ENCODE assay signal across 17 cellular contexts in genomic region chr1:230286890-230287269, GRCh38.
A peak's percentile ranks its signal among the peaks of the same experiment; 100 is the strongest.
DNase-seq lines count a peak whose midpoint lies in the region; ATAC-seq, FAIRE-seq and TF ChIP-seq lines count a peak whose summit lies in the region.
"Had no signal": no experiment of that assay in that cellular context is flagged by ENCODE, and none has a peak within 500 bp of the region (broad histone marks: within the 10 kb centered on the region; RNA-seq: fewer than 3 reads in every experiment).

No MANE protein-coding gene starts in this region.

- no peak overlapping the region for H3K9ac ChIP-seq in K562 (ENCODE audit: insufficient read depth in 1 of 2, low read depth in 2 of 2, low read length in 2 of 2)
- H3K9ac ChIP-seq in neuronal stem cell (ENCODE audit: low read depth, low read length, poor library complexity): no peak overlapping the region

- H3K36me3 Mint-ChIP-seq in natural killer cell treated with Interleukin-12 subunit alpha and Interleukin-12 subunit beta and Interleukin-15 and Interleukin-18, amount 100 ng/mL, for 72 hours: no peaks in the 10 kb centered on the region
- no peaks in the 10 kb centered on the region for H3K36me3 Mint-ChIP-seq in natural killer cell
- peaks cover 16 to 32% of the 10 kb centered on the region in 2 donors for H3K36me3 Mint-ChIP-seq in stimulated activated naive B cell treated with anti-CD40 and anti-IgM and Interleukin-4, amounts not matched to agents 10 μg/mL and 1 μg/mL and 100 μg/mL, for 72 hours
- no peaks in the 10 kb centered on the region for H3K36me3 Mint-ChIP-seq in T-helper 2 cell treated with Interferon-gamma antibody and Interleukin-4, amounts not matched to agents 5 μg/mL and 100 μg/mL, for 36 hours (ENCODE audit: low read depth)
- H3K36me3 Mint-ChIP-seq: CD4-positive, CD25-positive, alpha-beta regulatory T cell had no signal

- peak; percentile 39 for DNase-seq in natural killer cell treated with Interleukin-12 subunit alpha and Interleukin-12 subunit beta and Interleukin-15 and Interleukin-18, amount 100 ng/mL, for 72 hours (ENCODE audit: low spot score)
- DNase-seq in natural killer cell (no peak), K562 (ENCODE audit: extremely low read depth in 1 of 4, low spot score in 3 of 4) (no peak), neuronal stem cell (ENCODE audit: low spot score) (no peak)
- no peak for DNase-seq in stimulated activated naive B cell treated with anti-CD40 and anti-IgM and Interleukin-4, amounts not matched to agents 10 μg/mL and 1 μg/mL and 100 μg/mL, for 72 hours
- no peak for DNase-seq in T-helper 2 cell treated with Interferon-gamma antibody and Interleukin-4, amounts not matched to agents 5 μg/mL and 100 μg/mL, for 36 hours (ENCODE audit: low spot score)
- DNase-seq: CD4-positive, CD25-positive, alpha-beta regulatory T cell; DMS79 treated with DMSO at 0.1 percent for 48 hours; GOT3; Kasumi-1; NCI-H1417; NCI-H187 treated with DMSO at 0.1 percent for 48 hours; OCI-M1 had no signal

- no peak overlapping the region for H2BK12ac ChIP-seq in neuronal stem cell (ENCODE audit: low read length)

- no peak for TF ChIP-seq RAD21 in K562 (CRISPR knock-in tag; conservative IDR thresholded peaks at IDR 0.05 in 1 of 2, IDR thresholded peaks at IDR 0.05 in 1 of 2)

- H3K27ac ChIP-seq in K562 (ENCODE audit: extremely low read depth, low read depth, low read length) (no peak overlapping the region), neuronal stem cell (replicated peaks; ENCODE audit: low read length) (no peak overlapping the region)
- H3K27ac ChIP-seq: SJSA1 had no signal

- no peak overlapping the region for H3K18ac ChIP-seq in neuronal stem cell (ENCODE audit: low read length)

- TF ChIP-seq EP300 in K562 (IDR thresholded peaks at IDR 0.05; ENCODE audit: low read length): no peak

- H3K27me3 Mint-ChIP-seq in natural killer cell treated with Interleukin-12 subunit alpha and Interleukin-12 subunit beta and Interleukin-15 and Interleukin-18, amount 100 ng/mL, for 72 hours: peaks cover 0 to 5% of the 10 kb centered on the region in 2 donors
- H3K27me3 Mint-ChIP-seq in natural killer cell (ENCODE audit: low read depth in 2 of 2): peaks cover 0 to 3% of the 10 kb centered on the region in 2 donors
- no peaks in the 10 kb centered on the region for H3K27me3 Mint-ChIP-seq in stimulated activated naive B cell treated with anti-CD40 and anti-IgM and Interleukin-4, amounts not matched to agents 10 μg/mL and 1 μg/mL and 100 μg/mL, for 72 hours
- H3K27me3 Mint-ChIP-seq in T-helper 2 cell treated with Interferon-gamma antibody and Interleukin-4, amounts not matched to agents 5 μg/mL and 100 μg/mL, for 36 hours (ENCODE audit: low read depth): peaks cover 9% of the 10 kb centered on the region

- TF ChIP-seq CTCF in natural killer cell (IDR thresholded peaks at IDR 0.05) (no peak), K562 (IDR thresholded peaks at IDR 0.05 in 2 of 3, conservative IDR thresholded peaks at IDR 0.05 in 1 of 3; ENCODE audit: insufficient read depth in 2 of 3, low read depth in 1 of 3, low read length in 3 of 3) (no peak)

- no peak overlapping the region for H3K14ac ChIP-seq in neuronal stem cell (ENCODE audit: low read length)

- H3K4me3 ChIP-seq in K562 (no peak overlapping the region), neuronal stem cell (ENCODE audit: low read length in 2 of 2) (no peak overlapping the region)
- H3K4me3 ChIP-seq: GM12878, SJSA1 had no signal

- H3K4ac ChIP-seq in neuronal stem cell (ENCODE audit: low read length): no peak overlapping the region

- no peak overlapping the region for H3K4me3 Mint-ChIP-seq in natural killer cell treated with Interleukin-12 subunit alpha and Interleukin-12 subunit beta and Interleukin-15 and Interleukin-18, amount 100 ng/mL, for 72 hours
- H3K4me3 Mint-ChIP-seq in natural killer cell: no peak overlapping the region
- no peak overlapping the region for H3K4me3 Mint-ChIP-seq in stimulated activated naive B cell treated with anti-CD40 and anti-IgM and Interleukin-4, amounts not matched to agents 10 μg/mL and 1 μg/mL and 100 μg/mL, for 72 hours
- no peak overlapping the region for H3K4me3 Mint-ChIP-seq in T-helper 2 cell treated with Interferon-gamma antibody and Interleukin-4, amounts not matched to agents 5 μg/mL and 100 μg/mL, for 36 hours
- H3K4me3 Mint-ChIP-seq: CD4-positive, CD25-positive, alpha-beta regulatory T cell had no signal

- no TSS peak for BruUV-seq in K562 (replicated peaks; lab: Mats Ljungman, UMichigan)

- FAIRE-seq in K562 (lab: Jason Lieb, UNC): no peak
- FAIRE-seq: GM12878 had no signal

- H3K9me1 ChIP-seq in K562 (ENCODE audit: control insufficient read depth, insufficient read depth, low read length): no peaks in the 10 kb centered on the region

- H2BK5ac ChIP-seq in neuronal stem cell (ENCODE audit: low read length): no peak overlapping the region

- CTCF ChIA-PET in K562 (lab: Yijun Ruan, JAX; ENCODE audit: low intra/inter-chr PET ratio): no interaction called here

- H3K4me1 Mint-ChIP-seq in natural killer cell treated with Interleukin-12 subunit alpha and Interleukin-12 subunit beta and Interleukin-15 and Interleukin-18, amount 100 ng/mL, for 72 hours (ENCODE audit: low read depth in 2 of 2): peaks cover 3 to 5% of the 10 kb centered on the region in 2 donors
- peaks cover under 1 to 6% of the 10 kb centered on the region in 2 donors for H3K4me1 Mint-ChIP-seq in natural killer cell
- H3K4me1 Mint-ChIP-seq in stimulated activated naive B cell treated with anti-CD40 and anti-IgM and Interleukin-4, amounts not matched to agents 10 μg/mL and 1 μg/mL and 100 μg/mL, for 72 hours: peaks cover 31 to 73% of the 10 kb centered on the region in 2 donors
- H3K4me1 Mint-ChIP-seq in T-helper 2 cell treated with Interferon-gamma antibody and Interleukin-4, amounts not matched to agents 5 μg/mL and 100 μg/mL, for 36 hours (ENCODE audit: low read depth): peaks cover 5% of the 10 kb centered on the region

- H4K20me1 ChIP-seq in K562 (replicated peaks; ENCODE audit: control insufficient read depth, insufficient read depth, low read length): peaks cover 12% of the 10 kb centered on the region

- in situ Hi-C loops in K562 (cut with MboI): no loop called here

- intact Hi-C loops in natural killer cell (cut with micrococcal nuclease): no loop called here
- intact Hi-C loops in K562 (cut with micrococcal nuclease): no loop called here

- no peak overlapping the region for H3K27ac Mint-ChIP-seq in natural killer cell treated with Interleukin-12 subunit alpha and Interleukin-12 subunit beta and Interleukin-15 and Interleukin-18, amount 100 ng/mL, for 72 hours
- no peak overlapping the region for H3K27ac Mint-ChIP-seq in natural killer cell
- peak overlapping the region; percentile 60 for H3K27ac Mint-ChIP-seq in stimulated activated naive B cell treated with anti-CD40 and anti-IgM and Interleukin-4, amounts not matched to agents 10 μg/mL and 1 μg/mL and 100 μg/mL, for 72 hours
- no peak overlapping the region for H3K27ac Mint-ChIP-seq in T-helper 2 cell treated with Interferon-gamma antibody and Interleukin-4, amounts not matched to agents 5 μg/mL and 100 μg/mL, for 36 hours
- H3K27ac Mint-ChIP-seq: CD4-positive, CD25-positive, alpha-beta regulatory T cell had no signal

- H3K36me3 ChIP-seq in K562 (ENCODE audit: control insufficient read depth, insufficient read depth, low read length) (no peaks in the 10 kb centered on the region), neuronal stem cell (replicated peaks in 1 of 2; ENCODE audit: control insufficient read depth in 2 of 2, insufficient read depth in 2 of 2, low read length in 2 of 2) (peaks cover 0 to 2% of the 10 kb centered on the region in 2 donors)
- H3K36me3 ChIP-seq: SJSA1 had no signal

- H3K4me1 ChIP-seq in K562 (replicated peaks in 1 of 2; ENCODE audit: control insufficient read depth in 2 of 2, insufficient read depth in 2 of 2, low read length in 2 of 2) (0 out of 5 replicates have a peak, but pooled peaks cover 0 to 10% of the 10 kb centered on the region in 2 experiments), neuronal stem cell (ENCODE audit: control insufficient read depth in 2 of 2, insufficient read depth in 1 of 2, low read depth in 1 of 2, low read length in 2 of 2) (peaks cover 0 to 5% of the 10 kb centered on the region in 2 donors)
- H3K4me1 ChIP-seq: SJSA1 had no signal

- H3K4me2 ChIP-seq in K562 (ENCODE audit: insufficient read depth, low read length) (no peak overlapping the region), neuronal stem cell (ENCODE audit: insufficient read depth, low read length, poor library complexity, severe bottlenecking) (no peak overlapping the region)

- POLR2A ChIA-PET in K562 (lab: Yijun Ruan, JAX): interaction anchor here (0.5 kb wide), 1 partner anchor 467 kb away, joined by 3 read pairs; no protein-coding TSS in a partner anchor

- no peaks in the 10 kb centered on the region for H3K9me3 Mint-ChIP-seq in natural killer cell treated with Interleukin-12 subunit alpha and Interleukin-12 subunit beta and Interleukin-15 and Interleukin-18, amount 100 ng/mL, for 72 hours
- no peaks in the 10 kb centered on the region for H3K9me3 Mint-ChIP-seq in natural killer cell
- H3K9me3 Mint-ChIP-seq in stimulated activated naive B cell treated with anti-CD40 and anti-IgM and Interleukin-4, amounts not matched to agents 10 μg/mL and 1 μg/mL and 100 μg/mL, for 72 hours: no peaks in the 10 kb centered on the region
- H3K9me3 Mint-ChIP-seq in T-helper 2 cell treated with Interferon-gamma antibody and Interleukin-4, amounts not matched to agents 5 μg/mL and 100 μg/mL, for 36 hours: no peaks in the 10 kb centered on the region
- H3K9me3 Mint-ChIP-seq: CD4-positive, CD25-positive, alpha-beta regulatory T cell had no signal

- no peaks in the 10 kb centered on the region for H3K79me2 ChIP-seq in K562 (ENCODE audit: control insufficient read depth, insufficient read depth, low read length)

- 5% methylated on average over 10 of the region's 10 CpGs for WGBS in K562 (ENCODE audit: insufficient coverage, low coverage, missing lambda C conversion rate)
- no CpG with 5 or more reads among the region's 10 CpGs for WGBS in neuronal stem cell (ENCODE audit: extremely low coverage in 2 of 2, insufficient read length in 2 of 2, insufficient replicate concordance in 1 of 2), 2 donors

- no peak overlapping the region for H2AK5ac ChIP-seq in neuronal stem cell (ENCODE audit: low read depth, low read length)

- H3K23ac ChIP-seq in neuronal stem cell (ENCODE audit: low read depth, low read length, poor library complexity): peak overlapping the region; percentile 10

- H4K91ac ChIP-seq in neuronal stem cell (ENCODE audit: low read depth, low read length, poor library complexity): no peak overlapping the region

- no peak overlapping the region for H2BK15ac ChIP-seq in neuronal stem cell (ENCODE audit: low read length)

- H2BK120ac ChIP-seq in neuronal stem cell (ENCODE audit: low read depth, low read length): no peak overlapping the region

- H3K9me3 ChIP-seq in K562 (replicated peaks; ENCODE audit: control insufficient read depth, insufficient read depth, low read depth, low read length) (no peaks in the 10 kb centered on the region), neuronal stem cell (replicated peaks in 1 of 2; ENCODE audit: control insufficient read depth in 2 of 2, insufficient read depth in 1 of 2, low read depth in 1 of 2, low read length in 2 of 2) (peaks cover 0 to 2% of the 10 kb centered on the region in 2 donors)
- H3K9me3 ChIP-seq: SJSA1 had no signal

- H2AFZ ChIP-seq in K562 (ENCODE audit: low read depth, low read length): no peak overlapping the region
- H2AFZ ChIP-seq in neuronal stem cell (ENCODE audit: low read length): no peak overlapping the region

- ATAC-seq in natural killer cell treated with Interleukin-12 subunit alpha and Interleukin-12 subunit beta and Interleukin-15 and Interleukin-18, amount 100 ng/mL, for 72 hours: no peak
- ATAC-seq in natural killer cell: no peak
- no peak for ATAC-seq in K562
- no peak for ATAC-seq in stimulated activated naive B cell treated with anti-CD40 and anti-IgM and Interleukin-4, amounts not matched to agents 10 μg/mL and 1 μg/mL and 100 μg/mL, for 72 hours (replicated peaks)
- ATAC-seq in GM19395 (IDR thresholded peaks at IDR 0.05; ENCODE audit: unreplicated experiment): no peak
- ATAC-seq in GM19023 (IDR thresholded peaks at IDR 0.05; ENCODE audit: unreplicated experiment): no peak
- ATAC-seq: GM12878 had no signal

- no peak for TF ChIP-seq POLR2A in K562 (conservative IDR thresholded peaks at IDR 0.05)

- H3K27me3 ChIP-seq in K562 (ENCODE audit: control insufficient read depth in 2 of 2, insufficient read depth in 2 of 2, low read length in 2 of 2) (peaks cover 28 to 53% of the 10 kb centered on the region in 2 experiments), neuronal stem cell (ENCODE audit: control insufficient read depth in 3 of 3, insufficient read depth in 3 of 3, low read depth in 1 of 3, low read length in 3 of 3) (peaks cover 0 to under 1% (median under 1%) of the 10 kb centered on the region in 3 experiments)
- H3K27me3 ChIP-seq: SJSA1 had no signal

- H4K8ac ChIP-seq in neuronal stem cell (ENCODE audit: low read depth, low read length): no peak overlapping the region

- H3K79me1 ChIP-seq in neuronal stem cell (ENCODE audit: low read depth, low read length): no peaks in the 10 kb centered on the region
